Comparison of ENCODE assay signal across 19 cellular contexts in genomic region chr5:37619353-37619752, GRCh38.
DNase-seq lines count a peak whose midpoint lies in the region; TF ChIP-seq lines count a peak whose summit lies in the region.
"Had no signal": no experiment of that assay in that cellular context is flagged by ENCODE, and none has a peak within 500 bp of the region (broad histone marks: within the 10 kb centered on the region; RNA-seq: fewer than 3 reads in every experiment).

No MANE protein-coding gene starts in this region.

- no peaks in the 10 kb centered on the region for H3K27me3 ChIP-seq in A673 (replicated peaks; ENCODE audit: insufficient read depth, low read depth, low read length, poor library complexity)
- H3K27me3 ChIP-seq in HAP-1 (ENCODE audit: low read depth): no peaks in the 10 kb centered on the region
- H3K27me3 ChIP-seq: ascending aorta had no signal

- CTCF ChIA-PET in A673 (lab: Charles Lee): no interaction called here

- H3K9me3 ChIP-seq in A673 (ENCODE audit: low read depth, low read length, poor library complexity, severe bottlenecking) (no peaks in the 10 kb centered on the region), HAP-1 (no peaks in the 10 kb centered on the region)
- H3K9me3 ChIP-seq: ascending aorta had no signal

- no TSS peak for BruUV-seq in A673 (replicated peaks; lab: Mats Ljungman, UMichigan)

- H3K27ac ChIP-seq in A673 (ENCODE audit: low read depth, low read length, poor library complexity, severe bottlenecking): peak overlapping the region; percentile 35
- H3K27ac ChIP-seq: ascending aorta, RWPE1 had no signal

- H3K36me3 ChIP-seq in A673 (ENCODE audit: insufficient read depth, low read length, poor library complexity, severe bottlenecking): no peaks in the 10 kb centered on the region
- H3K36me3 ChIP-seq in HAP-1 (replicated peaks): no peaks in the 10 kb centered on the region

- in situ Hi-C loops in astrocyte of the spinal cord (cut with HindIII; ENCODE audit: low sequenced_read_pairs) (no loop called here), HAP-1 (cut with MboI; ENCODE audit: low sequenced_read_pairs) (no loop called here)

- no peaks in the 10 kb centered on the region for H3K4me1 ChIP-seq in A673 (ENCODE audit: insufficient read depth, low read length, poor library complexity, severe bottlenecking)
- H3K4me1 ChIP-seq in HAP-1: no peaks in the 10 kb centered on the region
- H3K4me1 ChIP-seq: ascending aorta had no signal

- TF ChIP-seq CTCF in A673 (conservative IDR thresholded peaks at IDR 0.05; ENCODE audit: low read depth, low read length) (no peak), astrocyte of the spinal cord (IDR thresholded peaks at IDR 0.05; ENCODE audit: low read depth, low read length) (no peak), fibroblast of villous mesenchyme (IDR thresholded peaks at IDR 0.05; ENCODE audit: insufficient read depth, low read depth, low read length) (no peak)

- H3K4me3 ChIP-seq in A673 (ENCODE audit: low read depth, low read length, poor library complexity, severe bottlenecking) (no peak overlapping the region), astrocyte of the spinal cord (ENCODE audit: low read depth, low read length) (no peak overlapping the region), fibroblast of villous mesenchyme (ENCODE audit: low read depth, low read length) (no peak overlapping the region), HAP-1 (no peak overlapping the region)
- H3K4me3 ChIP-seq: ascending aorta, GM12878 had no signal

- POLR2A ChIA-PET in A673 (lab: Charles Lee; ENCODE audit: low non-redundant PET): no interaction called here

- intact Hi-C loops in A673 (cut with micrococcal nuclease; ENCODE audit: unreplicated experiment): no loop called here

- DNase-seq in A673 (ENCODE audit: low spot score) (no peak), GM04504 (ENCODE audit: low read depth) (peak; percentile 36), astrocyte of the spinal cord (ENCODE audit: low read depth, low spot score) (peak; percentile 51), fibroblast of villous mesenchyme (ENCODE audit: low read depth) (peak; percentile 88), NCI-H2081 treated with DMSO at 0.1 percent for 48 hours (lab: John Stamatoyannopoulos, UW) (no peak), HAP-1 (ENCODE audit: low spot score in 2 of 2) (no peak), H4 (ENCODE audit: low spot score) (no peak), hypothalamus (lab: John Stamatoyannopoulos, UW) (no peak)
- DNase-seq: ACHN; activated CD4-positive, alpha-beta T cell treated with anti-CD3 and anti-CD28 coated beads, Interleukin-2, amount 10 ng/mL, durations not matched to agents 24 days and 14 days; activated naive CD4-positive, alpha-beta T cell; dermis blood vessel endothelial cell; mesendoderm; NCI-H146; nephron progenitor cell; stimulated activated naive CD4-positive, alpha-beta T cell treated with Interleukin-2 at 50 U/mL for 16 hours had no signal

Comparison
In these comparisons a context has a peak if more than half of its experiments do, and no peak if none do; other contexts are left out.
1. DNase-seq: peak in GM04504 (single experiment), astrocyte of the spinal cord (single experiment) and fibroblast of villous mesenchyme (single experiment); none in A673 (single experiment), NCI-H2081 treated with DMSO at 0.1 percent for 48 hours (single experiment), HAP-1 (0 of 2), H4 (single experiment) and hypothalamus (0 of 51).